ENCODE assay signal across 22 cellular contexts in the genomic region with DNA sequence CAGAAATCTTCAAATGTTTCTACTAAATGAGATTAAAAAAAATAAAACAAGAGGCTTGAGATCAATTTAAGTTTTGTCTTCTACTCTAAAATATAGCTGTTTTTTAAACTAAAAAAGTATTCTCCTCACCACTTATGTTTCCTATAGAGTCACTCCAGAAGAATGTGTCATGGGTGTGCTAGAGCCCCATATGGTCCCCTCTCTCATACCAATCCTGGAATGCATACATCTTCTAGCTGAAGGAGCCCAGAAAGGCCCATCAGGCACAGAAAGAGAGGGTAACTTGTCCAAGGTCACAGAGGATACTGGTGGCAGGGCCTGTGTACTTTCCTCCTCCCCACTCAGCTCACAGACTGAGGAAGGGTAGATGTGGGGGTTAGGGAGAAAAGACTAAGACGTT.
"Had no signal": no experiment of that assay in that cellular context is flagged by ENCODE, and none has a peak within 500 bp of the region (broad histone marks: within the 10 kb centered on the region; RNA-seq: fewer than 3 reads in every experiment).

No MANE protein-coding gene starts in this region.

- H3K4me3 Mint-ChIP-seq: activated CD8-positive, alpha-beta memory T cell treated with anti-CD3 and anti-CD28 coated beads, Interleukin-2, amount 10 ng/mL, durations not matched to agents 7 days and 5 days; activated naive CD4-positive, alpha-beta T cell treated with anti-CD3 and anti-CD28 coated beads, Interleukin-2, amount 10 ng/mL, durations not matched to agents 7 days and 5 days; activated naive CD8-positive, alpha-beta T cell treated with anti-CD3 and anti-CD28 coated beads for 36 hours had no signal

- ATAC-seq: activated CD8-positive, alpha-beta memory T cell treated with anti-CD3 and anti-CD28 coated beads, Interleukin-2, amount 10 ng/mL, durations not matched to agents 7 days and 5 days had no signal

- H3K27ac Mint-ChIP-seq: activated CD8-positive, alpha-beta memory T cell treated with anti-CD3 and anti-CD28 coated beads, Interleukin-2, amount 10 ng/mL, durations not matched to agents 7 days and 5 days; activated naive CD8-positive, alpha-beta T cell treated with anti-CD3 and anti-CD28 coated beads for 36 hours; activated T-helper 2 cell treated with anti-CD3 and anti-CD28 coated beads, Interferon-gamma antibody, Interleukin-2, Interleukin-4, amounts not matched to agents 10 μg/mL and 5 μg/mL and 100 μg/mL, durations not matched to agents 14 hours and 24 hours and 36 hours had no signal

- H3K9me3 Mint-ChIP-seq: activated naive CD4-positive, alpha-beta T cell treated with anti-CD3 and anti-CD28 coated beads, Interleukin-2, amount 10 ng/mL, durations not matched to agents 7 days and 5 days; activated naive CD8-positive, alpha-beta T cell treated with anti-CD3 and anti-CD28 coated beads for 36 hours; activated T-helper 2 cell treated with anti-CD3 and anti-CD28 coated beads, Interferon-gamma antibody, Interleukin-2, Interleukin-4, amounts not matched to agents 10 μg/mL and 5 μg/mL and 100 μg/mL, durations not matched to agents 14 hours and 24 hours and 36 hours had no signal

- DNase-seq: activated CD4-positive, alpha-beta T cell treated with anti-CD3 and anti-CD28 coated beads for 48 hours; activated CD4-positive, alpha-beta T cell treated with anti-CD3 and anti-CD28 coated beads, Interleukin-2, amount 50 U/mL, for 4 hours; activated CD4-positive, CD25-positive, alpha-beta regulatory T cell treated with anti-CD3 and anti-CD28 coated beads, Interleukin-2, amount 50 U/mL, for 72 hours; activated CD8-positive, alpha-beta memory T cell treated with anti-CD3 and anti-CD28 coated beads, Interleukin-2, amount 10 ng/mL, durations not matched to agents 7 days and 5 days; activated gamma-delta T cell treated with Interleukin-2 at 50 U/mL for 16 hours; activated naive CD4-positive, alpha-beta T cell treated with anti-CD3 and anti-CD28 coated beads, Interleukin-2, amount 10 ng/mL, durations not matched to agents 7 days and 5 days; activated naive CD8-positive, alpha-beta T cell treated with anti-CD3 and anti-CD28 coated beads for 36 hours; activated T-cell treated with anti-CD3 and anti-CD28 coated beads, Interleukin-2, amount 50 U/mL, for 48 hours; anterior cingulate cortex; cerebellar nuclear complex; Karpas-422; MM.1S; NCI-H1105; NCI-H1436; NCI-H1694 treated with DMSO at 0.1 percent for 48 hours; NCI-H2029 treated with DMSO at 0.1 percent for 48 hours; NCI-H345; NCI-H510A; NCI-H526 treated with DMSO at 0.1 percent for 48 hours; NCI-H82; SIG-M5 had no signal

- H3K27me3 Mint-ChIP-seq: activated CD8-positive, alpha-beta memory T cell treated with anti-CD3 and anti-CD28 coated beads, Interleukin-2, amount 10 ng/mL, durations not matched to agents 7 days and 5 days; activated naive CD4-positive, alpha-beta T cell treated with anti-CD3 and anti-CD28 coated beads, Interleukin-2, amount 10 ng/mL, durations not matched to agents 7 days and 5 days; activated naive CD8-positive, alpha-beta T cell treated with anti-CD3 and anti-CD28 coated beads for 36 hours had no signal
